Comparison of ENCODE assay signal across 15 cellular contexts in the genomic region with DNA sequence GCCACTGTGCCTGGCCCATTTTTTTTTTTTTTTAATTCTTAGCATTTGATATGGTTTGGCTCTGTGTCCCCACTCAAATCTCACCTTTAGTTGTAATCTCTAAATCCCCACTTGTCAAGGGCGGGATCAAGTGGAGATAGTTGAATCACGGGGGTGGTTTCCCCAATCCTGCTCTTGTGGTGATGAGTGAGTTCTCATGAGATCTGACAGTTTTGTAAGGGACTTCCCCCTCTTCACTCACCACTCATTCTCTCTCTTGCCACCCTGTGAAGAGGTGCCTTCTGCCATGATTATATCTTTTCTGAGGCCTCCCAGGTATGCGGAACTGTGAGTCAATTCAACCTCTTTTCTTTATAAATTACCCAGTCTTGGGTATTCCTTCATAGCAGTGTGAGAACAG. TPM values are rescaled to one million over a fixed set of nuclear protein-coding genes. Genes with fewer than 3 reads are reported as not detected.
A peak's percentile ranks its signal among the peaks of the same experiment; 100 is the strongest.
DNase-seq lines count a peak whose midpoint lies in the region; ATAC-seq lines count a peak whose summit lies in the region.
"Had no signal": no experiment of that assay in that cellular context is flagged by ENCODE, and none has a peak within 500 bp of the region (broad histone marks: within the 10 kb centered on the region; RNA-seq: fewer than 3 reads in every experiment).

No MANE protein-coding gene starts in this region.

- no peaks in the 10 kb centered on the region for H3K27me3 Mint-ChIP-seq in T-cell
- H3K27me3 Mint-ChIP-seq: dendritic cell treated with granulocyte-macrophage colony-stimulating factor and Interleukin-4, amounts not matched to agents 40 ng/mL and 50 ng/mL, for 4 days had no signal

- H3K4me1 Mint-ChIP-seq in T-cell: peaks cover 18 to 32% (median 22%) of the 10 kb centered on the region in 3 donors
- H3K4me1 Mint-ChIP-seq: nephron progenitor cell had no signal

- H3K27ac Mint-ChIP-seq in T-cell: no peak overlapping the region
- H3K27ac Mint-ChIP-seq: dendritic cell treated with granulocyte-macrophage colony-stimulating factor and Interleukin-4, amounts not matched to agents 40 ng/mL and 50 ng/mL, for 4 days; nephron progenitor cell had no signal

- DNase-seq in stimulated activated naive CD4-positive, alpha-beta T cell treated with Interleukin-2 at 50 U/mL for 16 hours (lab: John Stamatoyannopoulos, UW): peak; percentile 47
- DNase-seq in stimulated activated naive CD4-positive, alpha-beta T cell (lab: John Stamatoyannopoulos, UW): no peak
- DNase-seq in activated naive CD4-positive, alpha-beta T cell treated with anti-CD3 and anti-CD28 coated beads, Interleukin-2, amount 50 U/mL, for 16 hours: peak; percentile 50
- peak; percentile 77 for DNase-seq in stimulated activated CD4-positive, alpha-beta T cell treated with anti-CD3 and anti-CD28 coated beads, Interleukin-1b, Interleukin-23, amount 100 ng/mL, for 48 hours
- DNase-seq in T-cell: no peak
- no peak for DNase-seq in NCI-H82 treated with DMSO at 0.1 percent for 48 hours (lab: John Stamatoyannopoulos, UW; ENCODE audit: unreplicated experiment)
- DNase-seq in head of caudate nucleus: no peak
- DNase-seq in GM19240 (ENCODE audit: insufficient read length, low spot score): no peak
- DNase-seq: BE2C, DMS53, lower lobe of right lung, NCI-H1092 treated with DMSO at 0.1 percent for 48 hours, nephron progenitor cell, right cardiac atrium had no signal

- CTCF ChIA-PET in T-cell (lab: Charles Lee): interaction anchor here in 1 of 2 donors (0.7 kb wide), 1 partner anchor 564 kb away, joined by 3 read pairs; no protein-coding TSS in a partner anchor

- intact Hi-C loops in head of caudate nucleus (cut with DNase I): no loop called here

- no peak overlapping the region for H3K4me3 Mint-ChIP-seq in T-cell
- H3K4me3 Mint-ChIP-seq: dendritic cell treated with granulocyte-macrophage colony-stimulating factor and Interleukin-4, amounts not matched to agents 40 ng/mL and 50 ng/mL, for 4 days; nephron progenitor cell had no signal

- POLR2A ChIA-PET in T-cell (lab: Charles Lee): no interaction called here

- no peak for ATAC-seq in T-cell (replicated peaks in 1 of 4)
- ATAC-seq: lower lobe of right lung, right cardiac atrium had no signal

- peaks cover 42% of the 10 kb centered on the region for H3K36me3 Mint-ChIP-seq in T-cell

- peaks cover 7 to 35% (median 15%) of the 10 kb centered on the region in 3 donors for H3K9me3 Mint-ChIP-seq in T-cell

RNA-seq across cellular contexts. Expression of gene NDUFAF2, which starts 27.2 kb away (rescaled TPM):
- 10 to 100 TPM; 10.8 to 18.4 (median 18.0) TPM for total RNA-seq in T-cell

RNA-seq across cellular contexts. Expression of gene ERCC8, which starts 27.4 kb away (rescaled TPM):
- total RNA-seq in T-cell: 10 to 100 TPM in 1 of 5 donors, 1 to 10 TPM in 4; 6.8 to 10.1 (median 7.3) TPM

Comparison
In these comparisons a context has a peak if more than half of its experiments do, and no peak if none do; other contexts are left out.
1. DNase-seq: peak in stimulated activated naive CD4-positive, alpha-beta T cell treated with Interleukin-2 at 50 U/mL for 16 hours (single experiment), activated naive CD4-positive, alpha-beta T cell treated with anti-CD3 and anti-CD28 coated beads, Interleukin-2, amount 50 U/mL, for 16 hours (single experiment) and stimulated activated CD4-positive, alpha-beta T cell treated with anti-CD3 and anti-CD28 coated beads, Interleukin-1b, Interleukin-23, amount 100 ng/mL, for 48 hours (single experiment); none in stimulated activated naive CD4-positive, alpha-beta T cell (0 of 6), T-cell (0 of 34), NCI-H82 treated with DMSO at 0.1 percent for 48 hours (single experiment), head of caudate nucleus (0 of 42) and GM19240 (single experiment).